ENCODE assay signal across 20 cellular contexts in the genomic region with DNA sequence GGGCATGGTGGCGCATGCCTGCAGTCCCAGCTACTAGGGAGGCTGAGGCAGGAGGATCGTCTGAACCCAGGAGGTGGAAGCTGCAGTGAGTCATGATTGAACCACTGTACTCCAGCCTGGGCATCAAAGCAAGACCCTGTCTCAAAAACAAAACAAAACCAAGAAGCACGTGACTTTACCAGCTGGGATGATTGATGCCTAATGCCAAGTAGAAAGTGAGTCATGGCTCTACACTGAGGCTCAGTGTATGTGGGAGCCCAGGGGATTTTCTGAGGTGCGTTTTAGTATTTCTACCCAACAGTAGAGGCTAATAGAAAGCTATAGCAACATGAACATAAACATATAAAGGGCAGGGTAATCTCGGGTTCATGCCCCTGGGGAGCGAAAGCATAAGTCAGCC.
"Had no signal": no experiment of that assay in that cellular context is flagged by ENCODE, and none has a peak within 500 bp of the region (broad histone marks: within the 10 kb centered on the region; RNA-seq: fewer than 3 reads in every experiment).

No MANE protein-coding gene starts in this region.

- H3K4me1 ChIP-seq: gastroesophageal sphincter, left ventricle myocardium inferior, lower lobe of right lung, parathyroid adenoma, sigmoid colon, suprapubic skin had no signal

- H3K27ac ChIP-seq: epithelial cell of prostate, esophagus muscularis mucosa, gastroesophageal sphincter, hepatocyte, left ventricle myocardium inferior, lower lobe of right lung, parathyroid adenoma, sigmoid colon, skin epidermis, suprapubic skin, thyroid gland had no signal

- H3K4me3 ChIP-seq: esophagus muscularis mucosa, gastroesophageal sphincter, hepatocyte, left ventricle myocardium inferior, lower lobe of right lung, sigmoid colon, skin epidermis, suprapubic skin, thyroid gland had no signal

- H3K9ac ChIP-seq: parathyroid adenoma had no signal

- H3K4me2 ChIP-seq: hepatocyte had no signal

- DNase-seq: effector memory CD8-positive, alpha-beta T cell; head of caudate nucleus; left cardiac atrium; left ventricle myocardium inferior; lower lobe of right lung; midbrain; naive B cell; occipital lobe; sigmoid colon; stimulated activated CD4-positive, alpha-beta T cell treated with anti-CD3 and anti-CD28 coated beads, Interleukin-2, amount 100 ng/mL, for 24 hours; stimulated activated CD4-positive, alpha-beta T cell treated with anti-CD3 and anti-CD28 coated beads, Interleukin-4, amount 100 ng/mL, for 4 hours; stimulated activated naive CD8-positive, alpha-beta T cell treated with anti-CD3 and anti-CD28 coated beads, Interleukin-15, Interleukin-2, amounts not matched to agents 100 U/mL and 50 U/mL, for 24 hours had no signal

- ATAC-seq: effector memory CD8-positive, alpha-beta T cell; gastroesophageal sphincter; lower lobe of right lung; stimulated activated naive CD8-positive, alpha-beta T cell treated with anti-CD3 and anti-CD28 coated beads, Interleukin-15, Interleukin-2, amounts not matched to agents 100 U/mL and 50 U/mL, for 24 hours had no signal

- H3K9me3 ChIP-seq: esophagus muscularis mucosa, gastroesophageal sphincter, lower lobe of right lung, sigmoid colon, suprapubic skin, thyroid gland had no signal

- H3K79me2 ChIP-seq: hepatocyte, parathyroid adenoma had no signal

- H2AFZ ChIP-seq: hepatocyte, parathyroid adenoma had no signal

- H3K36me3 ChIP-seq: esophagus muscularis mucosa, gastroesophageal sphincter, left ventricle myocardium inferior, lower lobe of right lung, sigmoid colon, suprapubic skin, thyroid gland had no signal

- H3K27me3 ChIP-seq: hepatocyte, thyroid gland had no signal
